In genomic region chr15:40040293-40040635, GRCh38 we compare ENCODE assay signal across 1 cellular context.
A peak's percentile ranks its signal among the peaks of the same experiment; 100 is the strongest.
TF ChIP-seq lines count a peak whose summit lies in the region.

No MANE protein-coding gene starts in this region.

TF ChIP-seq in HepG2, 621 proteins besides CTCF, POLR2A, EP300 and RAD21:
- TF ChIP-seq ZNF484 (CRISPR knock-in tag; IDR thresholded peaks at IDR 0.05; ENCODE audit: borderline replicate concordance, low read depth) (no peak), TBX2 (CRISPR knock-in tag; IDR thresholded peaks at IDR 0.05; ENCODE audit: borderline replicate concordance) (0 out of 2 replicates have a peak, but pooled peaks have one; percentile 5), MTERF4 (CRISPR knock-in tag; IDR thresholded peaks at IDR 0.05) (0 out of 2 replicates have a peak, but pooled peaks have one; percentile 42), HBP1 (CRISPR knock-in tag; IDR thresholded peaks at IDR 0.05; ENCODE audit: low read depth) (0 out of 2 replicates have a peak, but pooled peaks have one; percentile 56), ATF3 (CRISPR knock-in tag; IDR thresholded peaks at IDR 0.05) (no peak), ZNF709 (CRISPR knock-in tag; IDR thresholded peaks at IDR 0.05) (peak; percentile 66; the same call in 1 of the 2 replicates), FOXC1 (CRISPR knock-in tag; IDR thresholded peaks at IDR 0.05; ENCODE audit: borderline replicate concordance) (0 out of 2 replicates have a peak, but pooled peaks have one; percentile 14), SMYD3 (CRISPR knock-in tag; IDR thresholded peaks at IDR 0.05) (0 out of 2 replicates have a peak, but pooled peaks have one; percentile 14)
